In genomic region chr2:210195066-210195852, GRCh38 we compare ENCODE assay signal across 9 cellular contexts. TPM values are rescaled to one million over a fixed set of nuclear protein-coding genes. Genes with fewer than 3 reads are reported as not detected.
DNase-seq lines count a peak whose midpoint lies in the region; ATAC-seq and TF ChIP-seq lines count a peak whose summit lies in the region.
"Had no signal": no experiment of that assay in that cellular context is flagged by ENCODE, and none has a peak within 500 bp of the region (broad histone marks: within the 10 kb centered on the region; RNA-seq: fewer than 3 reads in every experiment).

No MANE protein-coding gene starts in this region.

- ATAC-seq in HG03135 (IDR thresholded peaks at IDR 0.05; ENCODE audit: unreplicated experiment) (peak; percentile 45), HG02840 (IDR thresholded peaks at IDR 0.05; ENCODE audit: low FRiP score, unreplicated experiment) (no peak)

- peak; percentile 57 for TF ChIP-seq CTCF in choroid plexus epithelial cell (conservative IDR thresholded peaks at IDR 0.05; ENCODE audit: low read depth, low read length)

- H3K4me3 ChIP-seq in choroid plexus epithelial cell (ENCODE audit: low read depth, low read length), result peak overlapping the region; percentile 45

- DNase-seq in G401 (ENCODE audit: low spot score) (peak; percentile 67), NOMO-1 (lab: John Stamatoyannopoulos, UW; ENCODE audit: unreplicated experiment in 2 of 2) (peak; percentile 37 to 62), choroid plexus epithelial cell (ENCODE audit: low read depth) (peak; percentile 78), medulla oblongata (ENCODE audit: extremely low spot score) (peak; percentile 68), T1000 (lab: John Stamatoyannopoulos, UW) (no peak)
- DNase-seq in activated CD4-positive, CD25-positive, alpha-beta regulatory T cell treated with anti-CD3 and anti-CD28 coated beads, Interleukin-2, amount 50 U/mL, for 72 hours, result no peak

- in situ Hi-C loops in G401 (cut with HindIII; ENCODE audit: low sequenced_read_pairs), result no loop called here

RNA-seq across cellular contexts. Expression of gene KANSL1L, which starts 24.1 kb away (rescaled TPM):
- 3.0 and 9.2 TPM in 2 replicates for total RNA-seq in G401 (2014; rRNA removed; shearing (Covaris generic))

RNA-seq across cellular contexts. Expression of gene ACADL, which starts 30.0 kb away (rescaled TPM):
- not detected in 2 replicates for total RNA-seq in G401 (2014; rRNA removed; shearing (Covaris generic))
- total RNA-seq: T-helper 2 cell treated with Interferon-gamma antibody and Interleukin-4, amounts not matched to agents 100 ng/mL and 5 ng/mL, for 36 hours had no signal

Comparison
In these comparisons a context has a peak if more than half of its experiments do, and no peak if none do; other contexts are left out.
1. DNase-seq: peak in G401 (single experiment), NOMO-1 (2 of 2), choroid plexus epithelial cell (single experiment) and medulla oblongata (single experiment); none in T1000 (single experiment) and activated CD4-positive, CD25-positive, alpha-beta regulatory T cell treated with anti-CD3 and anti-CD28 coated beads, Interleukin-2, amount 50 U/mL, for 72 hours (single experiment).